13 cellular contexts compared by ENCODE assay signal in the genomic region with DNA sequence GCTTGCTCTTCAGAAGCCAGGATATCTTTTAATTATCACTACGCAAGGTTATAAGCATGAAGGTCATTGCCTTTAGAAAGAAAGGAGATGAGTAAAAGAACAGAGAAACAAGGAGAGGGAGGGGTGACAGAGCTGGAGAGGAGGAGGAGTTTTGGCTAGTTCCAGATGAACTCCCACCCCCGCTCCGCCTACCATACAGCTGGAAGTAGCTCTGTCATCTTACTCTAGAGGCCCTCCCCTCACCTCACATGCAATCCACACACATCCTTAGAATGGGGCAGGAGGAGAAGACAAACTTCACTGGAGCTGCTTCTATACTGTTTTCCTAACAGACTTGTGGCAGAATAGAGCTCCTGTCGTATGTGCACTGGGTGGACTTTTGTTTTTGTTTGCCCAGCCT.
DNase-seq lines count a peak whose midpoint lies in the region; ATAC-seq, FAIRE-seq and TF ChIP-seq lines count a peak whose summit lies in the region.
"Had no signal": no experiment of that assay in that cellular context is flagged by ENCODE, and none has a peak within 500 bp of the region (broad histone marks: within the 10 kb centered on the region; RNA-seq: fewer than 3 reads in every experiment).

No MANE protein-coding gene starts in this region.

- peak overlapping the region; percentile 42 for H3K27ac ChIP-seq in osteoblast (ENCODE audit: low read depth, low read length)
- H3K27ac ChIP-seq in kidney (ENCODE audit: low read depth in 2 of 2, low read length in 2 of 2) = no peak overlapping the region
- H3K27ac ChIP-seq: breast epithelium, transverse colon had no signal

- FAIRE-seq in kidney (lab: Jason Lieb, UNC) = no peak
- FAIRE-seq: endothelial cell of umbilical vein, small intestine had no signal

- DNase-seq in ELF-1 (ENCODE audit: low read depth, low spot score) (peak; percentile 66), RPMI7951 (ENCODE audit: low read depth) (peak; percentile 49), fibroblast of the conjunctiva (ENCODE audit: low read depth) (peak; percentile 55), osteoblast (ENCODE audit: insufficient read length, low spot score, missing footprints) (peak; percentile 84), kidney (no peak)
- no peak for DNase-seq in stimulated activated CD4-positive, alpha-beta T cell treated with anti-CD3 and anti-CD28 coated beads, Interleukin-4, amount 100 ng/mL, for 24 hours
- DNase-seq in activated naive CD4-positive, alpha-beta T cell treated with Interleukin-2 at 50 U/mL for 16 hours = no peak
- DNase-seq: small intestine, SW 1271, transverse colon had no signal

- H3K4me3 ChIP-seq in osteoblast (ENCODE audit: insufficient read depth, low read length) = no peak overlapping the region
- H3K4me3 ChIP-seq in kidney (ENCODE audit: low read length in 2 of 2) = no peak overlapping the region
- H3K4me3 ChIP-seq: breast epithelium, transverse colon had no signal

- H4K20me1 ChIP-seq in osteoblast (ENCODE audit: insufficient read depth, low read length) = no peaks in the 10 kb centered on the region

- H3K36me3 ChIP-seq in osteoblast (ENCODE audit: insufficient read depth, low read length) (no peaks in the 10 kb centered on the region), kidney (ENCODE audit: control insufficient read depth in 1 of 2, insufficient read depth in 2 of 2, low read length in 2 of 2) (no peaks in the 10 kb centered on the region)
- H3K36me3 ChIP-seq: breast epithelium, transverse colon had no signal

- intact Hi-C loops in kidney (cut with DNase I) = no loop called here

- H3K9me3 ChIP-seq in osteoblast (ENCODE audit: low read depth, low read length) (no peaks in the 10 kb centered on the region), kidney (ENCODE audit: control insufficient read depth in 1 of 2, low read length in 2 of 2) (no peaks in the 10 kb centered on the region)
- H3K9me3 ChIP-seq: transverse colon had no signal

- no peak for TF ChIP-seq CTCF in osteoblast (IDR thresholded peaks at IDR 0.05; ENCODE audit: extremely low read depth, low read depth, low read length)
- TF ChIP-seq CTCF in kidney (IDR thresholded peaks at IDR 0.05; ENCODE audit: borderline replicate concordance, extremely low read depth, insufficient read depth) = no peak

- no peak for ATAC-seq in GM18519 (IDR thresholded peaks at IDR 0.05; ENCODE audit: low FRiP score, unreplicated experiment)

- no peak overlapping the region for H3K9ac ChIP-seq in kidney (ENCODE audit: low read length in 2 of 2)

- H3K4me2 ChIP-seq in osteoblast (ENCODE audit: insufficient read depth, low read length) = no peak overlapping the region

- H3K4me1 ChIP-seq in osteoblast (ENCODE audit: insufficient read depth, low read length) = peaks cover 12% of the 10 kb centered on the region
- H3K4me1 ChIP-seq in kidney (ENCODE audit: control insufficient read depth in 1 of 2, insufficient read depth in 1 of 2, low read depth in 1 of 2, low read length in 2 of 2) = no peaks in the 10 kb centered on the region

- no peaks in the 10 kb centered on the region for H3K79me2 ChIP-seq in osteoblast (ENCODE audit: insufficient read depth, low read length)

- H2AFZ ChIP-seq in osteoblast (ENCODE audit: low read length) = peak overlapping the region; percentile 16

- H3K27me3 ChIP-seq in osteoblast (ENCODE audit: insufficient read depth, low read length) = no peaks in the 10 kb centered on the region
- H3K27me3 ChIP-seq: breast epithelium, transverse colon had no signal

Comparison
In these comparisons a context has a peak if more than half of its experiments do, and no peak if none do; other contexts are left out.
1. DNase-seq: peak in ELF-1 (single experiment), RPMI7951 (single experiment), fibroblast of the conjunctiva (single experiment) and osteoblast (single experiment); none in kidney (single experiment), stimulated activated CD4-positive, alpha-beta T cell treated with anti-CD3 and anti-CD28 coated beads, Interleukin-4, amount 100 ng/mL, for 24 hours (single experiment) and activated naive CD4-positive, alpha-beta T cell treated with Interleukin-2 at 50 U/mL for 16 hours (single experiment).